In the genomic region with DNA sequence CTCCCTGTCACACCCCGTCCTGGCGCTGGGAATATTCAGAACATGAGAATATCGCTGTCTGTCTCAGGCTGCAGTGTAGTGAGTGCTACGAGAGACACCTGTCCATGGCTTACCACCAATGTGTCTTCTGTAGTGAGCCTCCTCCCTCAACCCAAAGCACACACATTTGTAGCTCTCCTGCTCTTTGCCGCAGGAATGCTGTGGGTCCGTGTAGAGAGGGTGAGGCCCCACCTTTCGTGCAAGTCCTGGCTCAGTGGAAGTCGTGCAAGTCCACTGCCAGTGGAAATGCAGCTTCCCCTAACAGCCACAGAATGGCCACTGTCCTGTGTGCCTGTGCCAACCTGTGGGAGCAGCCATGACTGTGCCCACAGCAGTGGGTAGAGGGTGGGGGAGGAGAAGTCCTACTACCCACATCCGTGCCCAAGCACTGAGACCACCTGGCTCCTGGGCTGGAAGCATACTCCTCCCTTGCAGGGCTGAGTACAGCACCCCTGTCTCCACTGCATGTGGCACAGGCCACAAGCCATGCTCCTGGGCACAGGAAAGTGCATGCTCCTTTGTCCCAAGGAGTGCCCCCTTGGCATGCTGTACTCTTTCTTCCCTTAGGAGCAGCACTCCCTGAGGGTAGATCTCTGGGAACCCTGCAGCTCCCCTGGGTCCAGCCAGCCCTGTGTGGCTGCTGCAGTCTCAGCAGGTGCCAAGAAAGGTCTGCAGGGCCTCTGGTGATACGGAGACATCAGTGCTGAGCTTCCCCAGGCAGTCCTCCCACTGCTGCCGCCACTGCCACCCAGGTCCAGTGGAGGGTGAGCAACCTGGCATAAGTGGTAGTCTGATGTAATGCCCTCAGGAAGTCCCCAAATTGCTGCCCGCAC, we compare ENCODE assay signal across 1 cellular context.
TF ChIP-seq lines count a peak whose summit lies in the region.

No MANE protein-coding gene starts in this region.

TF ChIP-seq in H1, 55 proteins besides CTCF, POLR2A, EP300 and RAD21:
- TF ChIP-seq POU5F1 (IDR thresholded peaks at IDR 0.05; ENCODE audit: low read depth, low read length) (no peak), CHD1 (IDR thresholded peaks at IDR 0.05; ENCODE audit: low read depth, low read length) (no peak), EZH2 (IDR thresholded peaks at IDR 0.05; ENCODE audit: low read depth, low read length, severe bottlenecking) (no peak), PHF8 (conservative IDR thresholded peaks at IDR 0.05; ENCODE audit: low read depth, low read length) (no peak), CTBP2 (IDR thresholded peaks at IDR 0.05; ENCODE audit: borderline replicate concordance, insufficient read depth, insufficient read length, low read length) (no peak), SIX5 (IDR thresholded peaks at IDR 0.05; ENCODE audit: low read depth, low read length) (no peak), SAP30 (IDR thresholded peaks at IDR 0.05; ENCODE audit: insufficient read depth, insufficient replicate concordance, low read length) (no peak), JUND (IDR thresholded peaks at IDR 0.05; ENCODE audit: low read length) (no peak), SP1 (IDR thresholded peaks at IDR 0.05; ENCODE audit: low read depth, low read length) (no peak), FOSL1 (IDR thresholded peaks at IDR 0.05; ENCODE audit: insufficient read depth, low read depth, low read length) (no peak), BRCA1 (IDR thresholded peaks at IDR 0.05; ENCODE audit: low read depth, low read length) (no peak), SP2 (IDR thresholded peaks at IDR 0.05; ENCODE audit: low read length) (no peak)
- TF ChIP-seq, protein P1, sequence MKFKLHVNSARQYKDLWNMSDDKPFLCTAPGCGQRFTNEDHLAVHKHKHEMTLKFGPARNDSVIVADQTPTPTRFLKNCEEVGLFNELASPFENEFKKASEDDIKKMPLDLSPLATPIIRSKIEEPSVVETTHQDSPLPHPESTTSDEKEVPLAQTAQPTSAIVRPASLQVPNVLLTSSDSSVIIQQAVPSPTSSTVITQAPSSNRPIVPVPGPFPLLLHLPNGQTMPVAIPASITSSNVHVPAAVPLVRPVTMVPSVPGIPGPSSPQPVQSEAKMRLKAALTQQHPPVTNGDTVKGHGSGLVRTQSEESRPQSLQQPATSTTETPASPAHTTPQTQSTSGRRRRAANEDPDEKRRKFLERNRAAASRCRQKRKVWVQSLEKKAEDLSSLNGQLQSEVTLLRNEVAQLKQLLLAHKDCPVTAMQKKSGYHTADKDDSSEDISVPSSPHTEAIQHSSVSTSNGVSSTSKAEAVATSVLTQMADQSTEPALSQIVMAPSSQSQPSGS (IDR thresholded peaks at IDR 0.05; ENCODE audit: low read length), result no peak
- TF ChIP-seq, protein P2, sequence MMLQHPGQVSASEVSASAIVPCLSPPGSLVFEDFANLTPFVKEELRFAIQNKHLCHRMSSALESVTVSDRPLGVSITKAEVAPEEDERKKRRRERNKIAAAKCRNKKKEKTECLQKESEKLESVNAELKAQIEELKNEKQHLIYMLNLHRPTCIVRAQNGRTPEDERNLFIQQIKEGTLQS (IDR thresholded peaks at IDR 0.05; ENCODE audit: insufficient read depth, low read depth, low read length), result no peak
